ENCODE assay signal across 18 cellular contexts in the genomic region with DNA sequence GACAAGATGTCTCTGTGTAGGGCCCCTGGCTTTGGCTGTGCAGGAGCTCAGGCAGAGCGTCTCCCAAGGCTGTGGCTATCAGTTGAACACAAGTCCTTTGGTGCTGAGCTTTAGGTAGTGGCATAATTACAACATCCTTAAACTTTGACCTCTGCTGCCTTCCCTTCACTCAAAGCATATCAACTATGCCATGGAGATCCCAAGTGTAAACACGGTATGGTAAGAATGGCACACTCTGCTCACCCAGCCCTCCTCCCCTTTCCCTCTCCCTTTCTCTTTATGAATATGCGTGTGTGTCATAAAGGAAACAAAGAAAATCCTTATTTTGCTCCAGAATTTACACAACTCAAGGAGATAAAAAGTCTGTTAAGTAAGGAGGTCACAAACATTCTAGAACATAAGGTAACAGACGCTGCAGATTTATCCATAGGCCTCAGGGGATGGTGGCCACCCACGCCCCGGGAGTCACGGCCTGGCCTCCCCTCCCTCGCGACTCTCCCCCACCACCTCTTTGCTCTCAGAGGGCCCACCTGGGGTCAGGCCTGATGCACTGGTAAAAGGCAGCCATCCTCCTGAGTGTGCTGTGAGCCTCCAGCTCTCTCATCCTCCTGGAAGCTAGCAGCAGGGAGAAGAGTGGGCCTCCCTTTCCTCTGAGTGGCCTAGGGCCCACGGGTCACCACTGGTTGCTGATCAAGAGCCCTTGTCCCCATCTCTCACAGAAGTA.
DNase-seq lines count a peak whose midpoint lies in the region; ATAC-seq, FAIRE-seq and TF ChIP-seq lines count a peak whose summit lies in the region.
"Had no signal": no experiment of that assay in that cellular context is flagged by ENCODE, and none has a peak within 500 bp of the region (broad histone marks: within the 10 kb centered on the region; RNA-seq: fewer than 3 reads in every experiment).

No MANE protein-coding gene starts in this region.

- no peak overlapping the region for H3K4me3 ChIP-seq in Panc1 (ENCODE audit: low read depth in 2 of 2, low read length in 2 of 2)
- no peak overlapping the region for H3K4me3 ChIP-seq in iPS-15b (ENCODE audit: low read depth, low read length)
- no peak overlapping the region for H3K4me3 ChIP-seq in thyroid gland (replicated peaks in 1 of 3)
- H3K4me3 ChIP-seq: ascending aorta, heart left ventricle, uterus had no signal

- in situ Hi-C loops in Panc1 (cut with HindIII; ENCODE audit: low pct_unique_long_range_greater_than_20kb, low sequenced_read_pairs) = no loop called here

- FAIRE-seq in frontal cortex (lab: Jason Lieb, UNC) = no peak
- FAIRE-seq: endometrium had no signal

- TF ChIP-seq POLR2A in thyroid gland (IDR thresholded peaks at IDR 0.05) = no peak

- intact Hi-C loops in Panc1 (cut with micrococcal nuclease; ENCODE audit: unreplicated experiment) (no loop called here), thyroid gland (cut with DNase I) (no loop called here)

- H3K4me1 ChIP-seq in Panc1 (ENCODE audit: control insufficient read depth, insufficient read depth, low read length) = no peaks in the 10 kb centered on the region
- H3K4me1 ChIP-seq in iPS-15b (ENCODE audit: control insufficient read depth, insufficient read depth, low read length) = peaks cover 6% of the 10 kb centered on the region
- peaks cover 14 to 21% of the 10 kb centered on the region in 2 donors for H3K4me1 ChIP-seq in thyroid gland
- H3K4me1 ChIP-seq: heart left ventricle, uterus had no signal

- H3K27ac ChIP-seq in Panc1 (ENCODE audit: low read length) (no peak overlapping the region), thyroid gland (peak overlapping the region; percentile 91 to 96 (median 94))
- H3K27ac ChIP-seq: ascending aorta, heart left ventricle, uterus had no signal

- H3K36me3 ChIP-seq in Panc1 (ENCODE audit: control insufficient read depth, insufficient read depth, low read length) (no peaks in the 10 kb centered on the region), iPS-15b (ENCODE audit: control insufficient read depth, insufficient read depth, low read length) (no peaks in the 10 kb centered on the region), thyroid gland (no peaks in the 10 kb centered on the region)
- H3K36me3 ChIP-seq: ascending aorta, heart left ventricle, uterus had no signal

- no peaks in the 10 kb centered on the region for H3K9me3 ChIP-seq in Panc1 (ENCODE audit: control insufficient read depth, insufficient read depth, low read depth, low read length)
- H3K9me3 ChIP-seq in iPS-15b (ENCODE audit: control insufficient read depth, insufficient read depth, low read length) = no peaks in the 10 kb centered on the region
- no peaks in the 10 kb centered on the region for H3K9me3 ChIP-seq in thyroid gland
- H3K9me3 ChIP-seq: ascending aorta, uterus had no signal

- POLR2A ChIA-PET in Panc1 (lab: Charles Lee) = interaction anchor here (0.5 to 0.6 kb wide), 2 partner anchors 94 to 276 kb away, joined by 3 to 4 read pairs; no protein-coding TSS in a partner anchor

- peak; percentile 11; the same call in 1 of the 2 replicates for ATAC-seq in Panc1
- ATAC-seq: activated T-cell treated with anti-CD3 and anti-CD28 coated beads, Interleukin-2, amount 50 U/mL, for 4 hours; SK-N-SH treated with all-trans-retinoic acid at 6 μM for 48 hours had no signal

- H3K27me3 ChIP-seq in Panc1 (ENCODE audit: control insufficient read depth, insufficient read depth, low read length) (no peaks in the 10 kb centered on the region), iPS-15b (ENCODE audit: control insufficient read depth, insufficient read depth, low read length) (no peaks in the 10 kb centered on the region), thyroid gland (no peaks in the 10 kb centered on the region)
- H3K27me3 ChIP-seq: ascending aorta, uterus had no signal

- 61 to 67% methylated on average over 10 of the region's 10 CpGs for WGBS in thyroid gland, 2 donors

- CTCF ChIA-PET in Panc1 (lab: Charles Lee) = interaction anchor here (0.6 kb wide), 1 partner anchor 452 kb away, joined by 4 read pairs; no protein-coding TSS in a partner anchor

- TF ChIP-seq CTCF in Panc1 (IDR thresholded peaks at IDR 0.05) (no peak), thyroid gland (IDR thresholded peaks at IDR 0.05) (no peak)

- peak overlapping the region; percentile 60 for H3K9ac ChIP-seq in iPS-15b (ENCODE audit: low read depth, low read length)

- DNase-seq in NCI-H2171 treated with DMSO at 0.1 percent for 48 hours (lab: John Stamatoyannopoulos, UW) (peak; percentile 31), NCI-H2171 (lab: John Stamatoyannopoulos, UW) (no peak), Panc1 (ENCODE audit: low read depth, low spot score) (no peak), thyroid gland (no peak), NCI-H2081 (lab: John Stamatoyannopoulos, UW) (no peak), frontal cortex (ENCODE audit: low spot score in 2 of 2) (no peak)
- no peak for DNase-seq in effector CD4-positive, alpha-beta T cell
- DNase-seq: activated CD4-positive, CD25-positive, alpha-beta regulatory T cell; activated T-cell treated with anti-CD3 and anti-CD28 coated beads, Interleukin-2, amount 50 U/mL, for 4 hours; heart left ventricle; Kasumi-1; NK-92 treated with Interleukin-12 subunit alpha and Interleukin-12 subunit beta, amount 100 ng/mL, for 24 hours; stimulated activated CD4-positive, alpha-beta T cell treated with anti-CD3 and anti-CD28 coated beads, Interleukin-15, amount 100 ng/mL, for 24 hours; uterus had no signal

- no TSS peak for BruUV-seq in Panc1 (replicated peaks; lab: Mats Ljungman, UMichigan)
